In genomic region chr7:155213385-155213784, GRCh38 we compare ENCODE assay signal across 15 cellular contexts.
DNase-seq lines count a peak whose midpoint lies in the region; ATAC-seq and TF ChIP-seq lines count a peak whose summit lies in the region.
"Had no signal": no experiment of that assay in that cellular context is flagged by ENCODE, and none has a peak within 500 bp of the region (broad histone marks: within the 10 kb centered on the region; RNA-seq: fewer than 3 reads in every experiment).

No MANE protein-coding gene starts in this region.

- H3K36me3 Mint-ChIP-seq in activated CD8-positive, alpha-beta T cell treated with anti-CD3 and anti-CD28 coated beads for 36 hours (ENCODE audit: low read depth) = no peaks in the 10 kb centered on the region
- no peaks in the 10 kb centered on the region for H3K36me3 Mint-ChIP-seq in activated CD8-positive, alpha-beta T cell treated with anti-CD3 and anti-CD28 coated beads, Interleukin-2, amount 10 ng/mL, durations not matched to agents 7 days and 5 days (ENCODE audit: low read depth)
- H3K36me3 Mint-ChIP-seq: natural killer cell had no signal

- no peaks in the 10 kb centered on the region for H3K9me3 Mint-ChIP-seq in activated CD8-positive, alpha-beta T cell treated with anti-CD3 and anti-CD28 coated beads for 36 hours
- no peaks in the 10 kb centered on the region for H3K9me3 Mint-ChIP-seq in activated CD8-positive, alpha-beta T cell treated with anti-CD3 and anti-CD28 coated beads, Interleukin-2, amount 10 ng/mL, durations not matched to agents 7 days and 5 days (ENCODE audit: insufficient read depth)
- H3K9me3 Mint-ChIP-seq: natural killer cell had no signal

- H3K27ac Mint-ChIP-seq in activated CD8-positive, alpha-beta T cell treated with anti-CD3 and anti-CD28 coated beads for 36 hours = no peak overlapping the region
- H3K27ac Mint-ChIP-seq in activated CD8-positive, alpha-beta T cell treated with anti-CD3 and anti-CD28 coated beads, Interleukin-2, amount 10 ng/mL, durations not matched to agents 7 days and 5 days = no peak overlapping the region
- H3K27ac Mint-ChIP-seq: natural killer cell had no signal

- peaks cover 5% of the 10 kb centered on the region for H3K27me3 Mint-ChIP-seq in activated CD8-positive, alpha-beta T cell treated with anti-CD3 and anti-CD28 coated beads for 36 hours
- H3K27me3 Mint-ChIP-seq in activated CD8-positive, alpha-beta T cell treated with anti-CD3 and anti-CD28 coated beads, Interleukin-2, amount 10 ng/mL, durations not matched to agents 7 days and 5 days (ENCODE audit: low read depth) = peaks cover 6% of the 10 kb centered on the region

- H3K4me3 ChIP-seq in prostate gland = no peak overlapping the region
- H3K4me3 ChIP-seq: cardiac muscle cell, testis had no signal

- peak; percentile 40 for ATAC-seq in activated CD8-positive, alpha-beta T cell treated with anti-CD3 and anti-CD28 coated beads for 36 hours
- no peak for ATAC-seq in activated CD8-positive, alpha-beta T cell treated with anti-CD3 and anti-CD28 coated beads, Interleukin-2, amount 10 ng/mL, durations not matched to agents 7 days and 5 days
- ATAC-seq in SK-N-SH treated with all-trans-retinoic acid at 6 μM for 48 hours = peak; percentile 60
- ATAC-seq in GM18868 (IDR thresholded peaks at IDR 0.05; ENCODE audit: unreplicated experiment) = no peak
- ATAC-seq: left ventricle myocardium superior, natural killer cell had no signal

- CTCF ChIA-PET in activated CD8-positive, alpha-beta T cell treated with anti-CD3 and anti-CD28 coated beads for 36 hours (lab: Charles Lee) = no interaction called here
- CTCF ChIA-PET in activated CD8-positive, alpha-beta T cell treated with anti-CD3 and anti-CD28 coated beads, Interleukin-2, amount 10 ng/mL, durations not matched to agents 7 days and 5 days (lab: Charles Lee) = no interaction called here

- H3K4me3 Mint-ChIP-seq in activated CD8-positive, alpha-beta T cell treated with anti-CD3 and anti-CD28 coated beads for 36 hours = no peak overlapping the region
- no peak overlapping the region for H3K4me3 Mint-ChIP-seq in activated CD8-positive, alpha-beta T cell treated with anti-CD3 and anti-CD28 coated beads, Interleukin-2, amount 10 ng/mL, durations not matched to agents 7 days and 5 days
- H3K4me3 Mint-ChIP-seq: natural killer cell had no signal

- peaks cover 10% of the 10 kb centered on the region for H3K4me1 Mint-ChIP-seq in activated CD8-positive, alpha-beta T cell treated with anti-CD3 and anti-CD28 coated beads for 36 hours (ENCODE audit: low read depth)
- H3K4me1 Mint-ChIP-seq in activated CD8-positive, alpha-beta T cell treated with anti-CD3 and anti-CD28 coated beads, Interleukin-2, amount 10 ng/mL, durations not matched to agents 7 days and 5 days (ENCODE audit: low read depth) = peaks cover 2% of the 10 kb centered on the region
- H3K4me1 Mint-ChIP-seq: natural killer cell had no signal

- H3K27ac ChIP-seq in prostate gland = no peak overlapping the region
- H3K27ac ChIP-seq: cardiac muscle cell, sigmoid colon, testis had no signal

- WGBS in prostate gland = 95% methylated on average over 4 of the region's 4 CpGs

- H3K27me3 ChIP-seq in prostate gland (replicated peaks; ENCODE audit: insufficient read depth) = no peaks in the 10 kb centered on the region
- H3K27me3 ChIP-seq: cardiac muscle cell, testis had no signal

- no peak for DNase-seq in activated CD8-positive, alpha-beta T cell treated with anti-CD3 and anti-CD28 coated beads for 36 hours
- DNase-seq in activated CD8-positive, alpha-beta T cell treated with anti-CD3 and anti-CD28 coated beads, Interleukin-2, amount 10 ng/mL, durations not matched to agents 7 days and 5 days = no peak
- DNase-seq in glomerular visceral epithelial cell (ENCODE audit: extremely low spot score) (peak; percentile 57), stromal cell of bone marrow (ENCODE audit: low read depth) (peak; percentile 58), pons (ENCODE audit: low spot score) (no peak), prostate gland (ENCODE audit: low spot score) (no peak)
- DNase-seq: activated naive CD4-positive, alpha-beta T cell; left ventricle myocardium superior; natural killer cell; NCI-H1436; sigmoid colon; testis had no signal

- intact Hi-C loops in activated CD8-positive, alpha-beta T cell treated with anti-CD3 and anti-CD28 coated beads for 36 hours (cut with micrococcal nuclease) = no loop called here
- intact Hi-C loops in prostate gland (cut with DNase I) = no loop called here

- no peak for TF ChIP-seq CTCF in activated CD8-positive, alpha-beta T cell treated with anti-CD3 and anti-CD28 coated beads for 36 hours (IDR thresholded peaks at IDR 0.05)
- no peak for TF ChIP-seq CTCF in prostate gland (IDR thresholded peaks at IDR 0.05)

- no peaks in the 10 kb centered on the region for H3K9me3 ChIP-seq in prostate gland
- H3K9me3 ChIP-seq: sigmoid colon, testis had no signal

- no peaks in the 10 kb centered on the region for H3K36me3 ChIP-seq in prostate gland
- H3K36me3 ChIP-seq: cardiac muscle cell, sigmoid colon had no signal

- POLR2A ChIA-PET in activated CD8-positive, alpha-beta T cell treated with anti-CD3 and anti-CD28 coated beads for 36 hours (lab: Charles Lee) = no interaction called here
- POLR2A ChIA-PET in activated CD8-positive, alpha-beta T cell treated with anti-CD3 and anti-CD28 coated beads, Interleukin-2, amount 10 ng/mL, durations not matched to agents 7 days and 5 days (lab: Charles Lee) = no interaction called here

- no peaks in the 10 kb centered on the region for H3K4me1 ChIP-seq in prostate gland (replicated peaks)

- TF ChIP-seq POLR2A in prostate gland (IDR thresholded peaks at IDR 0.05) = no peak

TF ChIP-seq in SK-N-SH treated with all-trans-retinoic acid at 6 μM for 48 hours, 23 proteins besides CTCF, POLR2A, EP300 and RAD21:
- TF ChIP-seq ZFP30 (CRISPR knock-in tag; IDR thresholded peaks at IDR 0.05) (no peak), CSRNP3 (CRISPR knock-in tag; IDR thresholded peaks at IDR 0.05) (no peak), ESRRG (CRISPR knock-in tag; IDR thresholded peaks at IDR 0.05) (no peak), ZC3H10 (CRISPR knock-in tag; IDR thresholded peaks at IDR 0.05) (no peak), SNAI2 (CRISPR knock-in tag; IDR thresholded peaks at IDR 0.05) (no peak), ZNF8 (CRISPR knock-in tag; IDR thresholded peaks at IDR 0.05) (no peak), ISL1 (CRISPR knock-in tag; IDR thresholded peaks at IDR 0.05) (no peak), ZFP3 (CRISPR knock-in tag; IDR thresholded peaks at IDR 0.05) (no peak), CREB5 (CRISPR knock-in tag; IDR thresholded peaks at IDR 0.05; ENCODE audit: low read depth) (no peak), ARNTL (CRISPR knock-in tag; IDR thresholded peaks at IDR 0.05; ENCODE audit: borderline replicate concordance, low read depth) (no peak), BACH2 (CRISPR knock-in tag; IDR thresholded peaks at IDR 0.05; ENCODE audit: borderline replicate concordance) (no peak), TCF4 (CRISPR knock-in tag; IDR thresholded peaks at IDR 0.05; ENCODE audit: borderline replicate concordance) (no peak), ZNF565 (CRISPR knock-in tag; conservative IDR thresholded peaks at IDR 0.05; ENCODE audit: low read depth) (no peak), PPARA (CRISPR knock-in tag; IDR thresholded peaks at IDR 0.05; ENCODE audit: borderline replicate concordance) (no peak), OSR1 (CRISPR knock-in tag; IDR thresholded peaks at IDR 0.05) (no peak), CSDC2 (CRISPR knock-in tag; IDR thresholded peaks at IDR 0.05) (no peak), POU6F1 (CRISPR knock-in tag; IDR thresholded peaks at IDR 0.05; ENCODE audit: borderline replicate concordance, low read depth) (no peak), TOX (CRISPR knock-in tag; IDR thresholded peaks at IDR 0.05; ENCODE audit: borderline replicate concordance) (no peak), RARB (CRISPR knock-in tag; IDR thresholded peaks at IDR 0.05) (no peak)
TF ChIP-seq in SK-N-SH treated with all-trans-retinoic acid at 6 μM for 48 hours: peak in this region for 0.

Comparison
In these comparisons a context has a peak if more than half of its experiments do, and no peak if none do; other contexts are left out.
1. ATAC-seq: peak in activated CD8-positive, alpha-beta T cell treated with anti-CD3 and anti-CD28 coated beads for 36 hours (single experiment) and SK-N-SH treated with all-trans-retinoic acid at 6 μM for 48 hours (single experiment); none in activated CD8-positive, alpha-beta T cell treated with anti-CD3 and anti-CD28 coated beads, Interleukin-2, amount 10 ng/mL, durations not matched to agents 7 days and 5 days (single experiment) and GM18868 (single experiment).
2. DNase-seq: peak in glomerular visceral epithelial cell (single experiment) and stromal cell of bone marrow (single experiment); none in activated CD8-positive, alpha-beta T cell treated with anti-CD3 and anti-CD28 coated beads for 36 hours (single experiment), activated CD8-positive, alpha-beta T cell treated with anti-CD3 and anti-CD28 coated beads, Interleukin-2, amount 10 ng/mL, durations not matched to agents 7 days and 5 days (single experiment), pons (single experiment) and prostate gland (single experiment).